1 cellular context compared by ENCODE assay signal in genomic region chr7:3301831-3302618, GRCh38.
TF ChIP-seq lines count a peak whose summit lies in the region.

No MANE protein-coding gene starts in this region.

TF ChIP-seq in HEK293, 187 proteins besides CTCF, POLR2A, EP300 and RAD21 (continued from another document):
- no peak for TF ChIP-seq REST (tag by site-specific recombination; IDR thresholded peaks at IDR 0.05)
- 0 out of 2 replicates have a peak, but pooled peaks have one; percentile 28 for TF ChIP-seq OSR2 (tag by site-specific recombination; IDR thresholded peaks at IDR 0.05)
- TF ChIP-seq IKZF3 (tag by site-specific recombination; IDR thresholded peaks at IDR 0.05), result peak; percentile 48
- peak; percentile 47 for TF ChIP-seq PATZ1 (tag by site-specific recombination; IDR thresholded peaks at IDR 0.05)
- no peak for TF ChIP-seq GLI2 (tag by site-specific recombination; IDR thresholded peaks at IDR 0.05; ENCODE audit: borderline replicate concordance, low read depth)
- TF ChIP-seq ZNF843 (tag by site-specific recombination; IDR thresholded peaks at IDR 0.05), result no peak
- no peak for TF ChIP-seq ZNF629 (tag by site-specific recombination; IDR thresholded peaks at IDR 0.05)
- no peak for TF ChIP-seq ZNF626 (tag by site-specific recombination; IDR thresholded peaks at IDR 0.05)
- TF ChIP-seq ZBTB44 (tag by site-specific recombination; IDR thresholded peaks at IDR 0.05), result no peak
- 0 out of 2 replicates have a peak, but pooled peaks have one; percentile 5 for TF ChIP-seq GLIS2 (tag by site-specific recombination; IDR thresholded peaks at IDR 0.05)
- TF ChIP-seq ZNF23 (tag by site-specific recombination; IDR thresholded peaks at IDR 0.05; ENCODE audit: borderline replicate concordance), result no peak
- peak; percentile 41 for TF ChIP-seq ZBTB26 (tag by site-specific recombination; optimal IDR thresholded peaks at IDR 0.05)
- peak; percentile 36 for TF ChIP-seq ZBTB8A (tag by site-specific recombination; IDR thresholded peaks at IDR 0.05)
- no peak for TF ChIP-seq GLI4 (tag by site-specific recombination; IDR thresholded peaks at IDR 0.05)
- no peak for TF ChIP-seq KLF8 (tag by site-specific recombination; IDR thresholded peaks at IDR 0.05)
- peak; percentile 75 for TF ChIP-seq PRDM1 (tag by site-specific recombination; IDR thresholded peaks at IDR 0.05)
- TF ChIP-seq ZNF398 (tag by site-specific recombination; IDR thresholded peaks at IDR 0.05), result no peak
- no peak for TF ChIP-seq BCL11B (tag by site-specific recombination; IDR thresholded peaks at IDR 0.05; ENCODE audit: low read depth)
- no peak for TF ChIP-seq ZBTB10 (tag by site-specific recombination; IDR thresholded peaks at IDR 0.05)
- TF ChIP-seq ZNF639 (tag by site-specific recombination; IDR thresholded peaks at IDR 0.05), result no peak
- no peak for TF ChIP-seq ZNF701 (tag by site-specific recombination; IDR thresholded peaks at IDR 0.05)
- no peak for TF ChIP-seq ZNF654 (tag by site-specific recombination; IDR thresholded peaks at IDR 0.05; ENCODE audit: low read depth)
- TF ChIP-seq ZNF791 (tag by site-specific recombination; IDR thresholded peaks at IDR 0.05), result no peak
- TF ChIP-seq ZFP41 (tag by site-specific recombination; IDR thresholded peaks at IDR 0.05; ENCODE audit: borderline replicate concordance), result no peak
- TF ChIP-seq ZNF366 (tag by site-specific recombination; conservative IDR thresholded peaks at IDR 0.05), result no peak
- no peak for TF ChIP-seq ZBTB7A (tag by site-specific recombination; IDR thresholded peaks at IDR 0.05; ENCODE audit: low read depth)
- no peak for TF ChIP-seq BCL6B (tag by site-specific recombination; IDR thresholded peaks at IDR 0.05)
- peak; percentile 53 for TF ChIP-seq EGR2 (tag by site-specific recombination; IDR thresholded peaks at IDR 0.05; ENCODE audit: low read depth)
- no peak for TF ChIP-seq ZNF184 (tag by site-specific recombination; IDR thresholded peaks at IDR 0.05)
- 0 out of 2 replicates have a peak, but pooled peaks have one; percentile 24 for TF ChIP-seq SP3 (tag by site-specific recombination; IDR thresholded peaks at IDR 0.05)
- TF ChIP-seq PRDM10 (tag by site-specific recombination; IDR thresholded peaks at IDR 0.05), result peak; percentile 9; the same call in 1 of the 2 replicates
